17 cellular contexts compared by ENCODE assay signal in genomic region chr7:147298611-147299043, GRCh38.
DNase-seq lines count a peak whose midpoint lies in the region; ATAC-seq lines count a peak whose summit lies in the region.
"Had no signal": no experiment of that assay in that cellular context is flagged by ENCODE, and none has a peak within 500 bp of the region (broad histone marks: within the 10 kb centered on the region; RNA-seq: fewer than 3 reads in every experiment).

No MANE protein-coding gene starts in this region.

- no peaks in the 10 kb centered on the region for H3K36me3 Mint-ChIP-seq in T-cell
- H3K36me3 Mint-ChIP-seq: activated naive CD8-positive, alpha-beta T cell treated with anti-CD3 and anti-CD28 coated beads for 36 hours; type B pancreatic cell had no signal

- intact Hi-C loops in cardiac septum (cut with DNase I): no loop called here

- no peak for ATAC-seq in T-cell (replicated peaks in 1 of 4)
- ATAC-seq: activated CD4-positive, CD25-positive, alpha-beta regulatory T cell treated with anti-CD3 and anti-CD28 coated beads, Interleukin-2, amount 50 U/mL, for 24 hours; lower lobe of right lung; right cardiac atrium had no signal

- CTCF ChIA-PET in T-cell (lab: Charles Lee): no interaction called here

- H3K27me3 Mint-ChIP-seq in T-cell: no peaks in the 10 kb centered on the region
- H3K27me3 Mint-ChIP-seq: activated naive CD8-positive, alpha-beta T cell treated with anti-CD3 and anti-CD28 coated beads for 36 hours; type B pancreatic cell had no signal

- peaks cover 0 to 5% (median 0%) of the 10 kb centered on the region in 3 donors for H3K9me3 Mint-ChIP-seq in T-cell
- H3K9me3 Mint-ChIP-seq: nephron progenitor cell, type B pancreatic cell had no signal

- no peaks in the 10 kb centered on the region for H3K4me1 Mint-ChIP-seq in T-cell
- H3K4me1 Mint-ChIP-seq: activated naive CD8-positive, alpha-beta T cell treated with anti-CD3 and anti-CD28 coated beads for 36 hours had no signal

- no peak overlapping the region for H3K27ac Mint-ChIP-seq in T-cell
- H3K27ac Mint-ChIP-seq: activated naive CD8-positive, alpha-beta T cell treated with anti-CD3 and anti-CD28 coated beads for 36 hours; nephron progenitor cell; type B pancreatic cell had no signal

- POLR2A ChIA-PET in T-cell (lab: Charles Lee): no interaction called here

- no peak overlapping the region for H3K4me3 Mint-ChIP-seq in T-cell
- H3K4me3 Mint-ChIP-seq: activated naive CD8-positive, alpha-beta T cell treated with anti-CD3 and anti-CD28 coated beads for 36 hours; nephron progenitor cell; type B pancreatic cell had no signal

- peak; percentile 76 for DNase-seq in DMS153 treated with DMSO at 0.1 percent for 48 hours (lab: John Stamatoyannopoulos, UW; ENCODE audit: unreplicated experiment)
- peak; percentile 68 for DNase-seq in NCI-H1092 treated with DMSO at 0.1 percent for 48 hours (lab: John Stamatoyannopoulos, UW)
- DNase-seq in NCI-H748 treated with DMSO at 0.1 percent for 48 hours (lab: John Stamatoyannopoulos, UW): peak; percentile 42
- DNase-seq in fibroblast of peridontal ligament (ENCODE audit: extremely low read depth): peak; percentile 69
- DNase-seq in T-cell: no peak
- DNase-seq in cardiac septum (ENCODE audit: low spot score): no peak
- DNase-seq in OCI-M2 (lab: John Stamatoyannopoulos, UW; ENCODE audit: unreplicated experiment): no peak
- DNase-seq in T-helper 1 cell: no peak
- DNase-seq: activated naive CD8-positive, alpha-beta T cell treated with anti-CD3 and anti-CD28 coated beads for 36 hours; BE2C; colonic mucosa; lower lobe of right lung; nephron progenitor cell; right cardiac atrium; stimulated activated CD4-positive, alpha-beta T cell treated with anti-CD3 and anti-CD28 coated beads, Interleukin-4, amount 100 ng/mL, for 1 hour had no signal

Comparison
In these comparisons a context has a peak if more than half of its experiments do, and no peak if none do; other contexts are left out.
1. DNase-seq: peak in DMS153 treated with DMSO at 0.1 percent for 48 hours (single experiment), NCI-H1092 treated with DMSO at 0.1 percent for 48 hours (single experiment), NCI-H748 treated with DMSO at 0.1 percent for 48 hours (single experiment) and fibroblast of peridontal ligament (single experiment); none in T-cell (0 of 34), cardiac septum (single experiment), OCI-M2 (single experiment) and T-helper 1 cell (0 of 5).